1 cellular context compared by ENCODE assay signal in the genomic region with DNA sequence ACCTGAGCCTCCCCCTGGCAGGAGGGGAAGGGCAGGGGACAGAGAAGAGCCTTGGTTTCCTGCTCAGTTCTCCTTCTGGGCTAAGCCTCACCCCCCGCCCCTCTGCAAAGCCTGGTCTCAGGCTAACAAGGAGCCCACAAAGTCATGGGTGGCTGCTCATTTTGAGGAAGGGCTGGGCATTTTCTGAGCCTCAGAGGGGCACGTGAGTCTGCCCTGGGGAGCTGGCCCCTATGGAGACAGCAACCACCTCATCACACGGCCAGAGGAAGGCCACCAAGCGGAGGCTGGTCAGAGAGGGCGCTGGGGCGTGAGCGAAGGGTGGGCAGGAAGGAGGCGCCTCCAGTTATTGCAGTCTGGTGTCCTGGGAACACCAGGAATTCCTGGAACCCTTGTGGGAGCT.
TF ChIP-seq lines count a peak whose summit lies in the region.

No MANE protein-coding gene starts in this region.

TF ChIP-seq in SK-N-SH, 30 proteins besides CTCF, POLR2A, EP300 and RAD21 (continued from another document):
- TF ChIP-seq REST (IDR thresholded peaks at IDR 0.05; ENCODE audit: low read depth, low read length): no peak
- no peak for TF ChIP-seq TCF12 (IDR thresholded peaks at IDR 0.05)
- TF ChIP-seq, protein P1, sequence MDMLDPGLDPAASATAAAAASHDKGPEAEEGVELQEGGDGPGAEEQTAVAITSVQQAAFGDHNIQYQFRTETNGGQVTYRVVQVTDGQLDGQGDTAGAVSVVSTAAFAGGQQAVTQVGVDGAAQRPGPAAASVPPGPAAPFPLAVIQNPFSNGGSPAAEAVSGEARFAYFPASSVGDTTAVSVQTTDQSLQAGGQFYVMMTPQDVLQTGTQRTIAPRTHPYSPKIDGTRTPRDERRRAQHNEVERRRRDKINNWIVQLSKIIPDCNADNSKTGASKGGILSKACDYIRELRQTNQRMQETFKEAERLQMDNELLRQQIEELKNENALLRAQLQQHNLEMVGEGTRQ (IDR thresholded peaks at IDR 0.05; ENCODE audit: borderline replicate concordance, low read depth, low read length): no peak
- no peak for TF ChIP-seq JUND (IDR thresholded peaks at IDR 0.05)
- no peak for TF ChIP-seq EZH2phosphoT487 (IDR thresholded peaks at IDR 0.05; ENCODE audit: borderline replicate concordance, low read depth)
- TF ChIP-seq MAX (IDR thresholded peaks at IDR 0.05; ENCODE audit: low read depth): no peak
- no peak for TF ChIP-seq CHD2 (IDR thresholded peaks at IDR 0.05; ENCODE audit: low read length, partially characterized antibody)
- no peak for TF ChIP-seq NRF1 (IDR thresholded peaks at IDR 0.05; ENCODE audit: low read depth, low read length)
- TF ChIP-seq NFIC (IDR thresholded peaks at IDR 0.05; ENCODE audit: borderline replicate concordance): no peak
- no peak for TF ChIP-seq FOSL2 (IDR thresholded peaks at IDR 0.05; ENCODE audit: borderline replicate concordance, low read depth)
- TF ChIP-seq FOXM1 (IDR thresholded peaks at IDR 0.05; ENCODE audit: low read depth): no peak
- TF ChIP-seq RCOR1 (IDR thresholded peaks at IDR 0.05; ENCODE audit: low read length): no peak
- TF ChIP-seq FOXJ3 (CRISPR knock-in tag; IDR thresholded peaks at IDR 0.05): no peak
